Comparison of ENCODE assay signal across 8 cellular contexts in genomic region chr5:124906339-124907097, GRCh38.
DNase-seq lines count a peak whose midpoint lies in the region; ATAC-seq, FAIRE-seq and TF ChIP-seq lines count a peak whose summit lies in the region.

No MANE protein-coding gene starts in this region.

- no peaks in the 10 kb centered on the region for H3K9me3 ChIP-seq in HUES48 (ENCODE audit: control insufficient read depth, insufficient read depth, low read length)
- H3K9me3 ChIP-seq in neuronal stem cell (replicated peaks in 1 of 2; ENCODE audit: control insufficient read depth in 2 of 2, insufficient read depth in 1 of 2, low read depth in 1 of 2, low read length in 2 of 2): no peaks in the 10 kb centered on the region
- no peaks in the 10 kb centered on the region for H3K9me3 ChIP-seq in T-helper 17 cell (ENCODE audit: control insufficient read depth, low read length, poor library complexity, severe bottlenecking)

- no peaks in the 10 kb centered on the region for H3K9me3 Mint-ChIP-seq in activated CD4-positive, alpha-beta T cell treated with anti-CD3 and anti-CD28 coated beads for 36 hours (ENCODE audit: low read depth)

- no peak overlapping the region for H3K4me3 ChIP-seq in HUES48 (ENCODE audit: low read depth, low read length)
- no peak overlapping the region for H3K4me3 ChIP-seq in fibroblast of mammary gland (ENCODE audit: control insufficient read depth, low read depth, low read length)
- H3K4me3 ChIP-seq in neuronal stem cell (ENCODE audit: low read length in 2 of 2): no peak overlapping the region

- peaks cover 14% of the 10 kb centered on the region for H3K4me1 Mint-ChIP-seq in activated CD4-positive, alpha-beta T cell treated with anti-CD3 and anti-CD28 coated beads for 36 hours
- no peaks in the 10 kb centered on the region for H3K4me1 Mint-ChIP-seq in T-helper 17 cell

- intact Hi-C loops in activated CD4-positive, alpha-beta T cell treated with anti-CD3 and anti-CD28 coated beads for 36 hours (cut with DNase I, micrococcal nuclease): no loop called here

- peaks cover 31% of the 10 kb centered on the region for H3K4me1 ChIP-seq in HUES48 (ENCODE audit: control insufficient read depth, insufficient read depth, low read length)
- H3K4me1 ChIP-seq in neuronal stem cell (ENCODE audit: control insufficient read depth in 2 of 2, insufficient read depth in 1 of 2, low read depth in 1 of 2, low read length in 2 of 2): peaks cover 24 to 62% of the 10 kb centered on the region in 2 donors

- DNase-seq in RPMI8226 (peak; percentile 89), fibroblast of mammary gland (ENCODE audit: low read depth) (peak; percentile 86), neuronal stem cell (ENCODE audit: low spot score) (no peak), D721Med (ENCODE audit: insufficient read length, low spot score) (no peak), T-helper 17 cell (no peak)
- no peak for DNase-seq in activated CD4-positive, alpha-beta T cell treated with anti-CD3 and anti-CD28 coated beads for 36 hours

- no peak overlapping the region for H3K4ac ChIP-seq in neuronal stem cell (ENCODE audit: low read length)

- ATAC-seq in activated CD4-positive, alpha-beta T cell treated with anti-CD3 and anti-CD28 coated beads for 36 hours: no peak
- no peak for ATAC-seq in GM18909 (IDR thresholded peaks at IDR 0.05; ENCODE audit: poor library complexity, unreplicated experiment)
- ATAC-seq in T-helper 17 cell: no peak

- H2BK5ac ChIP-seq in neuronal stem cell (ENCODE audit: low read length): no peak overlapping the region

- POLR2A ChIA-PET in activated CD4-positive, alpha-beta T cell treated with anti-CD3 and anti-CD28 coated beads for 36 hours (lab: Charles Lee): no interaction called here

- H3K27ac Mint-ChIP-seq in activated CD4-positive, alpha-beta T cell treated with anti-CD3 and anti-CD28 coated beads for 36 hours: no peak overlapping the region
- H3K27ac Mint-ChIP-seq in T-helper 17 cell: no peak overlapping the region

- H4K8ac ChIP-seq in neuronal stem cell (ENCODE audit: low read depth, low read length): no peak overlapping the region

- no peak overlapping the region for H2BK120ac ChIP-seq in neuronal stem cell (ENCODE audit: low read depth, low read length)

- H3K9ac ChIP-seq in HUES48 (ENCODE audit: low read depth, low read length): no peak overlapping the region
- no peak overlapping the region for H3K9ac ChIP-seq in neuronal stem cell (ENCODE audit: low read depth, low read length, poor library complexity)

- no peak overlapping the region for H2AFZ ChIP-seq in neuronal stem cell (ENCODE audit: low read length)

- no peaks in the 10 kb centered on the region for H3K36me3 Mint-ChIP-seq in activated CD4-positive, alpha-beta T cell treated with anti-CD3 and anti-CD28 coated beads for 36 hours (ENCODE audit: low read depth)
- no peaks in the 10 kb centered on the region for H3K36me3 Mint-ChIP-seq in T-helper 17 cell (ENCODE audit: low read depth)

- no peaks in the 10 kb centered on the region for H3K27me3 Mint-ChIP-seq in activated CD4-positive, alpha-beta T cell treated with anti-CD3 and anti-CD28 coated beads for 36 hours
- no peaks in the 10 kb centered on the region for H3K27me3 Mint-ChIP-seq in T-helper 17 cell

- no peak overlapping the region for H3K4me3 Mint-ChIP-seq in activated CD4-positive, alpha-beta T cell treated with anti-CD3 and anti-CD28 coated beads for 36 hours
- no peak overlapping the region for H3K4me3 Mint-ChIP-seq in T-helper 17 cell

- H3K27ac ChIP-seq in HUES48 (ENCODE audit: low read depth, low read length) (peak overlapping the region; percentile 32), neuronal stem cell (replicated peaks; ENCODE audit: low read length) (peak overlapping the region; percentile 67)

- H2BK15ac ChIP-seq in neuronal stem cell (ENCODE audit: low read length): no peak overlapping the region

- H3K36me3 ChIP-seq in HUES48 (ENCODE audit: control insufficient read depth, insufficient read depth, low read length) (no peaks in the 10 kb centered on the region), neuronal stem cell (replicated peaks in 1 of 2; ENCODE audit: control insufficient read depth in 2 of 2, insufficient read depth in 2 of 2, low read length in 2 of 2) (no peaks in the 10 kb centered on the region)

- H3K27me3 ChIP-seq in HUES48 (ENCODE audit: control insufficient read depth, insufficient read depth, low read length): peaks cover 37% of the 10 kb centered on the region
- H3K27me3 ChIP-seq in neuronal stem cell (ENCODE audit: control insufficient read depth in 3 of 3, insufficient read depth in 3 of 3, low read depth in 1 of 3, low read length in 3 of 3): no peaks in the 10 kb centered on the region

- CTCF ChIA-PET in activated CD4-positive, alpha-beta T cell treated with anti-CD3 and anti-CD28 coated beads for 36 hours (lab: Charles Lee): no interaction called here

- no peak overlapping the region for H2BK12ac ChIP-seq in neuronal stem cell (ENCODE audit: low read length)

- no peak overlapping the region for H3K18ac ChIP-seq in neuronal stem cell (ENCODE audit: low read length)

- H3K79me1 ChIP-seq in neuronal stem cell (ENCODE audit: low read depth, low read length): no peaks in the 10 kb centered on the region

- H3K4me2 ChIP-seq in neuronal stem cell (ENCODE audit: insufficient read depth, low read length, poor library complexity, severe bottlenecking): no peak overlapping the region

- no CpG with 5 or more reads among the region's 6 CpGs for WGBS in neuronal stem cell (ENCODE audit: extremely low coverage in 2 of 2, insufficient read length in 2 of 2, insufficient replicate concordance in 1 of 2), 2 donors

- no peak overlapping the region for H3K23ac ChIP-seq in neuronal stem cell (ENCODE audit: low read depth, low read length, poor library complexity)

- no peak for TF ChIP-seq CTCF in fibroblast of mammary gland (conservative IDR thresholded peaks at IDR 0.05; ENCODE audit: control insufficient read depth, insufficient read depth, low read depth, low read length)
- TF ChIP-seq CTCF in D721Med (IDR thresholded peaks at IDR 0.05; ENCODE audit: insufficient read depth, missing control alignments): no peak

- H4K91ac ChIP-seq in neuronal stem cell (ENCODE audit: low read depth, low read length, poor library complexity): no peak overlapping the region

- no peak overlapping the region for H3K14ac ChIP-seq in neuronal stem cell (ENCODE audit: low read length)

- no peak overlapping the region for H2AK5ac ChIP-seq in neuronal stem cell (ENCODE audit: low read depth, low read length)

- no peak for FAIRE-seq in D721Med (lab: Jason Lieb, UNC)

Comparison
In these comparisons a context has a peak if more than half of its experiments do, and no peak if none do; other contexts are left out.
1. DNase-seq: peak in RPMI8226 (single experiment) and fibroblast of mammary gland (single experiment); none in neuronal stem cell (single experiment), D721Med (single experiment), activated CD4-positive, alpha-beta T cell treated with anti-CD3 and anti-CD28 coated beads for 36 hours (single experiment) and T-helper 17 cell (0 of 3).